Comparison of ENCODE assay signal across 8 cellular contexts in the genomic region with DNA sequence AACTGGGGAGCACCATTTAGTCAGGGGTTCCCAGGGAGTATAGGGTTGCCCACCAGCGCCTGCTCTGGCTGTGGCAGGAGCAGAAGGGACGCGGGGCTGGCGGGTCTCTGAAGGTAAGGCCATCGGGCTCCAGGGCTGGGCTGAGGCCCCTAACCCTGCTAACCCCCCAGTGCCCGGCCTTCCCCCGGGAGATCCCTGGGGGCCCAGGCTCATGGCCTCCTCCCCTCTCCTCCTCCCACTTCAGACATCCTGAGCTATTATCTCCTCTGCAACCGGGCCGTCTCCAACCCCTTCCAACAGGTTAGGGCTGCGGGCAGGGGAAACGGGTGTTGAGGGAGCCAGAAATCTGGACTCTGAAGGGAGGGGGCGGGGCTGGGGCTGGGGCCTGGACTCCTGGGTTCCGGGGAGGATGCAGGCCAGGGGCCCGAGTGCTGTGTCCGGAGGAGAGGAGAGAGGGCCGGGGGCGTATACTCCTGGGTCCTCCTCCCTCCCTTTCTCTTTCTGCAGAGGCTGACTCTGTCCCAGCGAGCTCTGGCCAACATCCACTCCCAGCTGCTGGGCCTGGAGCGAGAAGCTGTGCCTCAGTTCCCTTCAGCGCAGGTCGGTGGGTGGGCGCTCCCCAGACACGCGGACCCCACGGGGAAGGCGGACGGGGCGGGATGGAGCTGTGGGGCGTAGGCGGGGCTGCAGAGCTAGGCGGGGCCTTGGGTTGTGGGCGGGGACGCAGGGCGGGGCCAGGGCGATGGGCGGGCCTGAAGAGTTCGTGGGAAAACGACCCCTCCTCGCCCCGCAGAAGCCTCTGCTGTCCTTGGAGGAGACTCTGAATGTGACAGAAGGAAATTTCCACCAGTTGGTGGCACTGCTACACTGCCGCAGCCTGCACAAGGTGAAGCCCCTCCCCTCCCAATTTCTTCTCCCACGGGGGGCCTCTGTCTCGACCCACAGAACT. TPM values are rescaled to one million over a fixed set of nuclear protein-coding genes. Genes with fewer than 3 reads are reported as not detected.
A peak's percentile ranks its signal among the peaks of the same experiment; 100 is the strongest.
DNase-seq lines count a peak whose midpoint lies in the region; ATAC-seq and TF ChIP-seq lines count a peak whose summit lies in the region.

No MANE protein-coding gene starts in this region.

- peak overlapping the region; percentile 63 for H3K9ac ChIP-seq in neuronal stem cell (ENCODE audit: low read depth, low read length, poor library complexity)

- no peaks in the 10 kb centered on the region for H3K27me3 ChIP-seq in CD4-positive, CD25-positive, alpha-beta regulatory T cell (ENCODE audit: control insufficient read depth, insufficient read depth, low read length)
- H3K27me3 ChIP-seq in neuronal stem cell (ENCODE audit: control insufficient read depth in 3 of 3, insufficient read depth in 3 of 3, low read depth in 1 of 3, low read length in 3 of 3) = no peaks in the 10 kb centered on the region

- no peak overlapping the region for H2AFZ ChIP-seq in neuronal stem cell (ENCODE audit: low read length)

- H3K4me1 ChIP-seq in CD4-positive, CD25-positive, alpha-beta regulatory T cell (ENCODE audit: control insufficient read depth, insufficient read depth, low read length, poor library complexity, severe bottlenecking) = peaks cover 17% of the 10 kb centered on the region
- H3K4me1 ChIP-seq in neuronal stem cell (ENCODE audit: control insufficient read depth in 2 of 2, insufficient read depth in 1 of 2, low read depth in 1 of 2, low read length in 2 of 2) = peaks cover 16 to 58% of the 10 kb centered on the region in 2 donors

- peak; percentile 36 for TF ChIP-seq RAD21 in Ishikawa (IDR thresholded peaks at IDR 0.05; ENCODE audit: low read depth)

- H2BK5ac ChIP-seq in neuronal stem cell (ENCODE audit: low read length) = peak overlapping the region; percentile 84

- H3K9me3 ChIP-seq in CD4-positive, CD25-positive, alpha-beta regulatory T cell (ENCODE audit: control insufficient read depth in 2 of 2, low read length in 2 of 2) = no peaks in the 10 kb centered on the region
- H3K9me3 ChIP-seq in neuronal stem cell (replicated peaks in 1 of 2; ENCODE audit: control insufficient read depth in 2 of 2, insufficient read depth in 1 of 2, low read depth in 1 of 2, low read length in 2 of 2) = peaks cover 0 to 2% of the 10 kb centered on the region in 2 donors

- H3K4me3 Mint-ChIP-seq in CD4-positive, CD25-positive, alpha-beta regulatory T cell = peak overlapping the region in 2 of 4 donors; percentile 59 to 74

- H3K4me1 Mint-ChIP-seq in CD4-positive, CD25-positive, alpha-beta regulatory T cell = peaks cover 0 to 22% (median 7%) of the 10 kb centered on the region in 4 donors

- no peak overlapping the region for H3K4me3 ChIP-seq in CD4-positive, CD25-positive, alpha-beta regulatory T cell (ENCODE audit: low read depth, low read length)
- H3K4me3 ChIP-seq in neuronal stem cell (ENCODE audit: low read length in 2 of 2) = no peak overlapping the region

- no peaks in the 10 kb centered on the region for H3K36me3 ChIP-seq in CD4-positive, CD25-positive, alpha-beta regulatory T cell (ENCODE audit: control insufficient read depth, insufficient read depth, low read length)
- H3K36me3 ChIP-seq in neuronal stem cell (replicated peaks in 1 of 2; ENCODE audit: control insufficient read depth in 2 of 2, insufficient read depth in 2 of 2, low read length in 2 of 2) = peaks cover 36 to 42% of the 10 kb centered on the region in 2 donors

- H3K14ac ChIP-seq in neuronal stem cell (ENCODE audit: low read length) = no peak overlapping the region

- H2BK120ac ChIP-seq in neuronal stem cell (ENCODE audit: low read depth, low read length) = peak overlapping the region; percentile 57

- H3K27me3 Mint-ChIP-seq in CD4-positive, CD25-positive, alpha-beta regulatory T cell = peaks cover 14% of the 10 kb centered on the region

- H3K27ac ChIP-seq in CD4-positive, CD25-positive, alpha-beta regulatory T cell (ENCODE audit: insufficient read depth, low read length, poor library complexity, severe bottlenecking) = no peak overlapping the region
- peak overlapping the region; percentile 83 for H3K27ac ChIP-seq in neuronal stem cell (replicated peaks; ENCODE audit: low read length)

- H3K27ac Mint-ChIP-seq in CD4-positive, CD25-positive, alpha-beta regulatory T cell = peak overlapping the region in 2 of 3 donors; percentile 31 to 60

- H3K9me3 Mint-ChIP-seq in CD4-positive, CD25-positive, alpha-beta regulatory T cell = peaks cover 0 to 2% (median 0%) of the 10 kb centered on the region in 7 donors

- no peak for TF ChIP-seq EP300 in Ishikawa (IDR thresholded peaks at IDR 0.05; ENCODE audit: borderline replicate concordance)

- H3K36me3 Mint-ChIP-seq in CD4-positive, CD25-positive, alpha-beta regulatory T cell = no peaks in the 10 kb centered on the region

- H4K8ac ChIP-seq in neuronal stem cell (ENCODE audit: low read depth, low read length) = no peak overlapping the region

- H3K4me2 ChIP-seq in neuronal stem cell (ENCODE audit: insufficient read depth, low read length, poor library complexity, severe bottlenecking) = peak overlapping the region; percentile 69

- peak; percentile 58 to 74 for ATAC-seq in CD4-positive, CD25-positive, alpha-beta regulatory T cell (ENCODE audit: low read depth in 2 of 2)
- ATAC-seq in esophagus mucosa (peak; percentile 41), GM18502 (IDR thresholded peaks at IDR 0.05; ENCODE audit: poor library complexity, unreplicated experiment) (no peak), GM18868 (IDR thresholded peaks at IDR 0.05; ENCODE audit: unreplicated experiment) (no peak)

- peak overlapping the region; percentile 91 for H3K4ac ChIP-seq in neuronal stem cell (ENCODE audit: low read length)

- H4K91ac ChIP-seq in neuronal stem cell (ENCODE audit: low read depth, low read length, poor library complexity) = no peak overlapping the region

- H3K79me1 ChIP-seq in neuronal stem cell (ENCODE audit: low read depth, low read length) = peaks cover 13% of the 10 kb centered on the region

- no peak overlapping the region for H3K23ac ChIP-seq in neuronal stem cell (ENCODE audit: low read depth, low read length, poor library complexity)

- peak overlapping the region; percentile 93 for H2BK12ac ChIP-seq in neuronal stem cell (ENCODE audit: low read length)

- peak overlapping the region; percentile 95 for H3K18ac ChIP-seq in neuronal stem cell (ENCODE audit: low read length)

- H2AK5ac ChIP-seq in neuronal stem cell (ENCODE audit: low read depth, low read length) = peak overlapping the region; percentile 88

- peak; percentile 23 to 33 (median 26) for DNase-seq in CD4-positive, CD25-positive, alpha-beta regulatory T cell
- peak; percentile 79 for DNase-seq in activated CD8-positive, alpha-beta memory T cell treated with anti-CD3 and anti-CD28 coated beads for 24 hours
- DNase-seq in neuronal stem cell (ENCODE audit: low spot score) (no peak), SHP77 treated with DMSO at 0.1 percent for 48 hours (lab: John Stamatoyannopoulos, UW) (no peak)

- H2BK15ac ChIP-seq in neuronal stem cell (ENCODE audit: low read length) = peak overlapping the region; percentile 90

- WGBS in neuronal stem cell (ENCODE audit: extremely low coverage in 2 of 2, insufficient read length in 2 of 2, insufficient replicate concordance in 1 of 2), 2 donors = no CpG with 5 or more reads among the region's 43 CpGs

TF ChIP-seq in Ishikawa, 13 proteins besides CTCF, POLR2A, EP300 and RAD21 (continues in another document):
- TF ChIP-seq TCF12 (IDR thresholded peaks at IDR 0.05; ENCODE audit: low read depth) (no peak), TEAD4 (IDR thresholded peaks at IDR 0.05) (no peak)
- TF ChIP-seq, protein P1, sequence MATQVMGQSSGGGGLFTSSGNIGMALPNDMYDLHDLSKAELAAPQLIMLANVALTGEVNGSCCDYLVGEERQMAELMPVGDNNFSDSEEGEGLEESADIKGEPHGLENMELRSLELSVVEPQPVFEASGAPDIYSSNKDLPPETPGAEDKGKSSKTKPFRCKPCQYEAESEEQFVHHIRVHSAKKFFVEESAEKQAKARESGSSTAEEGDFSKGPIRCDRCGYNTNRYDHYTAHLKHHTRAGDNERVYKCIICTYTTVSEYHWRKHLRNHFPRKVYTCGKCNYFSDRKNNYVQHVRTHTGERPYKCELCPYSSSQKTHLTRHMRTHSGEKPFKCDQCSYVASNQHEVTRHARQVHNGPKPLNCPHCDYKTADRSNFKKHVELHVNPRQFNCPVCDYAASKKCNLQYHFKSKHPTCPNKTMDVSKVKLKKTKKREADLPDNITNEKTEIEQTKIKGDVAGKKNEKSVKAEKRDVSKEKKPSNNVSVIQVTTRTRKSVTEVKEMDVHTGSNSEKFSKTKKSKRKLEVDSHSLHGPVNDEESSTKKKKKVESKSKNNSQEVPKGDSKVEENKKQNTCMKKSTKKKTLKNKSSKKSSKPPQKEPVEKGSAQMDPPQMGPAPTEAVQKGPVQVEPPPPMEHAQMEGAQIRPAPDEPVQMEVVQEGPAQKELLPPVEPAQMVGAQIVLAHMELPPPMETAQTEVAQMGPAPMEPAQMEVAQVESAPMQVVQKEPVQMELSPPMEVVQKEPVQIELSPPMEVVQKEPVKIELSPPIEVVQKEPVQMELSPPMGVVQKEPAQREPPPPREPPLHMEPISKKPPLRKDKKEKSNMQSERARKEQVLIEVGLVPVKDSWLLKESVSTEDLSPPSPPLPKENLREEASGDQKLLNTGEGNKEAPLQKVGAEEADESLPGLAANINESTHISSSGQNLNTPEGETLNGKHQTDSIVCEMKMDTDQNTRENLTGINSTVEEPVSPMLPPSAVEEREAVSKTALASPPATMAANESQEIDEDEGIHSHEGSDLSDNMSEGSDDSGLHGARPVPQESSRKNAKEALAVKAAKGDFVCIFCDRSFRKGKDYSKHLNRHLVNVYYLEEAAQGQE (IDR thresholded peaks at IDR 0.05; ENCODE audit: low read depth) = no peak

RNA-seq across cellular contexts. Expression of a gene that starts 15.3 kb away (rescaled TPM):
- not detected for total RNA-seq in CD4-positive, CD25-positive, alpha-beta regulatory T cell
- under 1 TPM in 3 of 4 donors, not detected in 1; 0.17 to 1.00 (median 0.31) TPM for polyA plus RNA-seq in CD4-positive, CD25-positive, alpha-beta regulatory T cell
- total RNA-seq in esophagus mucosa = 0.44 TPM
- 504 TPM for polyA plus RNA-seq in neuronal stem cell (2013, experiment 1 of 2)
- 501 TPM for polyA plus RNA-seq in neuronal stem cell (2013, experiment 2 of 2)

RNA-seq across cellular contexts. Expression of a gene that starts 18.4 kb away (rescaled TPM):
- 558 TPM for total RNA-seq in CD4-positive, CD25-positive, alpha-beta regulatory T cell
- 1 to 10 TPM; 3.9 to 8.6 (median 6.1) TPM for polyA plus RNA-seq in CD4-positive, CD25-positive, alpha-beta regulatory T cell
- 38.5 TPM for total RNA-seq in esophagus mucosa
- polyA plus RNA-seq in neuronal stem cell (2013, experiment 1 of 2) = 151 TPM
- polyA plus RNA-seq in neuronal stem cell (2013, experiment 2 of 2) = 130 TPM

RNA-seq across cellular contexts. Expression of a gene that starts 33.0 kb away (rescaled TPM):
- 3.9 TPM for total RNA-seq in CD4-positive, CD25-positive, alpha-beta regulatory T cell
- under 1 TPM in 3 of 4 donors, not detected in 1; 0.21 to 0.73 (median 0.33) TPM for polyA plus RNA-seq in CD4-positive, CD25-positive, alpha-beta regulatory T cell
- total RNA-seq in esophagus mucosa = 7.2 TPM
- polyA plus RNA-seq in neuronal stem cell (2013, experiment 1 of 2) = 1.3 TPM
- polyA plus RNA-seq in neuronal stem cell (2013, experiment 2 of 2) = 0.91 TPM

RNA-seq across cellular contexts. Expression of a gene that starts 42.5 kb away (rescaled TPM):
- not detected for total RNA-seq in CD4-positive, CD25-positive, alpha-beta regulatory T cell
- polyA plus RNA-seq in CD4-positive, CD25-positive, alpha-beta regulatory T cell = not detected
- 18.2 TPM for total RNA-seq in esophagus mucosa
- 12.2 TPM for polyA plus RNA-seq in neuronal stem cell (2013, experiment 1 of 2)
- 12.5 TPM for polyA plus RNA-seq in neuronal stem cell (2013, experiment 2 of 2)

Comparison
In these comparisons a context has a peak if more than half of its experiments do, and no peak if none do; other contexts are left out.
1. ATAC-seq: peak in CD4-positive, CD25-positive, alpha-beta regulatory T cell (2 of 2) and esophagus mucosa (single experiment); none in GM18502 (single experiment) and GM18868 (single experiment).
2. DNase-seq: peak in CD4-positive, CD25-positive, alpha-beta regulatory T cell (3 of 3) and activated CD8-positive, alpha-beta memory T cell treated with anti-CD3 and anti-CD28 coated beads for 24 hours (single experiment); none in neuronal stem cell (single experiment) and SHP77 treated with DMSO at 0.1 percent for 48 hours (single experiment).
3. RNA of a gene that starts 18.4 kb away (total RNA-seq): 558 TPM in CD4-positive, CD25-positive, alpha-beta regulatory T cell (single experiment); 38.5 TPM in esophagus mucosa (single experiment); every median in the first group is over 10 times any median in the second.